1 cellular context compared by ENCODE assay signal in the genomic region with DNA sequence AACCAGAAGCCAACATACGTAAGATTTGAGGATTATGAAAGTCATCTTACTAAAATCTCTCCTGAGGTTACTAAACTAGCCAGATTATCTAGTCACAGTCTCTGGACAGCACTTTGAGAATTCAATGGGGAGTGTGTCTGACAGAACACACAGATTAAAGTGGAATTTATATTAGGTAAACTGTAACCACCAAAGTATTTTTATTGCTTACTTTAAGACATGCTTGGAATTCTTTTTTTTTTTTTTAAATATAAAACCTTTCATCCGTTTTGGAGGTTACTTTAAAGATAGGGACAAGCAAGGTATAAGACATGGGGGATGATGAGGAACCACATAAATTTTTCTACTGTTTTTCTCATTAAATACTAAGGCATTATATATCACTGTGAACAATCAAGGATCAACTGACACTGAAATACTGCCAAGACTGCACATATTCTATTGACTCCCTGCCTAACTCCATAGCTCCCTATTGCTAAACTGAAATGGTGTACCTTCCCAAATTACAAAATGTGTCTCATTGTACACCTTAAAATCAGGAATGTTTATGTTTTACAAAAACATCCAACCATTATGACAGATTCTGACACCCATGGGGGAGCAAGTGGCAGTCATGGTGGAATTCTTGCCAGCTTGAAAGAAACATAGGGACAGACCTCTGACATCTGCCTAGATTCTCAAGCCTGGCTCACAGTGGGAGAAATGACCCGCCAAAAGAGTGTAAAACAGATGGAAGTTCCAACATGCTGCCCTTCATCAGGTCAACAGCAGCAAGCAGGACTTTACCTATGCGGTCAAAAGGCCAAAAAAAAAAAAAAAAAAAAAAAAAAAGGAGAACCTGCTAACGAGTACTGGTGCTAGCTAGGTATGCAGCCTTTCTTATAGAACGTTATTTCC.
TF ChIP-seq lines count a peak whose summit lies in the region.

No MANE protein-coding gene starts in this region.

TF ChIP-seq in SK-N-SH, 30 proteins besides CTCF, POLR2A, EP300 and RAD21 (continued from another document):
- TF ChIP-seq, protein P1, sequence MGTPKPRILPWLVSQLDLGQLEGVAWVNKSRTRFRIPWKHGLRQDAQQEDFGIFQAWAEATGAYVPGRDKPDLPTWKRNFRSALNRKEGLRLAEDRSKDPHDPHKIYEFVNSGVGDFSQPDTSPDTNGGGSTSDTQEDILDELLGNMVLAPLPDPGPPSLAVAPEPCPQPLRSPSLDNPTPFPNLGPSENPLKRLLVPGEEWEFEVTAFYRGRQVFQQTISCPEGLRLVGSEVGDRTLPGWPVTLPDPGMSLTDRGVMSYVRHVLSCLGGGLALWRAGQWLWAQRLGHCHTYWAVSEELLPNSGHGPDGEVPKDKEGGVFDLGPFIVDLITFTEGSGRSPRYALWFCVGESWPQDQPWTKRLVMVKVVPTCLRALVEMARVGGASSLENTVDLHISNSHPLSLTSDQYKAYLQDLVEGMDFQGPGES (IDR thresholded peaks at IDR 0.05; ENCODE audit: low read depth, low read length): no peak
- TF ChIP-seq MXI1 (IDR thresholded peaks at IDR 0.05; ENCODE audit: low read depth, low read length): no peak
- TF ChIP-seq ELF1 (IDR thresholded peaks at IDR 0.05): no peak
- no peak for TF ChIP-seq YY1 (IDR thresholded peaks at IDR 0.05; ENCODE audit: low read depth)
- TF ChIP-seq MEF2A (IDR thresholded peaks at IDR 0.05; ENCODE audit: borderline replicate concordance, low read depth): no peak
- TF ChIP-seq GABPA (IDR thresholded peaks at IDR 0.05; ENCODE audit: low read depth): no peak
- TF ChIP-seq TCF12 (IDR thresholded peaks at IDR 0.05): no peak
- no peak for TF ChIP-seq GATA2 (CRISPR knock-in tag; IDR thresholded peaks at IDR 0.05)
- no peak for TF ChIP-seq USF2 (IDR thresholded peaks at IDR 0.05; ENCODE audit: borderline replicate concordance, low read depth, low read length)
- TF ChIP-seq NRF1 (IDR thresholded peaks at IDR 0.05; ENCODE audit: low read depth, low read length): no peak
- TF ChIP-seq TAF1 (IDR thresholded peaks at IDR 0.05; ENCODE audit: borderline replicate concordance, low read depth, low read length): no peak
- no peak for TF ChIP-seq JUND (IDR thresholded peaks at IDR 0.05)
- no peak for TF ChIP-seq NFIC (IDR thresholded peaks at IDR 0.05; ENCODE audit: borderline replicate concordance)
